In genomic region chr1:149927056-149927534, GRCh38 we compare ENCODE assay signal across 8 cellular contexts. TPM values are rescaled to one million over a fixed set of nuclear protein-coding genes. Genes with fewer than 3 reads are reported as not detected.
DNase-seq lines count a peak whose midpoint lies in the region; ATAC-seq and TF ChIP-seq lines count a peak whose summit lies in the region.

No MANE protein-coding gene starts in this region.

- no peaks in the 10 kb centered on the region for H3K9me3 Mint-ChIP-seq in WTC11
- H3K9me3 Mint-ChIP-seq in stimulated activated naive B cell treated with anti-CD40 and anti-IgM and Interleukin-4, amounts not matched to agents 10 μg/mL and 1 μg/mL and 100 μg/mL, for 72 hours, result no peaks in the 10 kb centered on the region

- POLR2A ChIA-PET in WTC11 (lab: Charles Lee), result no interaction called here

- peak overlapping the region; percentile 100 for H3K4me3 Mint-ChIP-seq in WTC11
- peak overlapping the region; percentile 97 for H3K4me3 Mint-ChIP-seq in stimulated activated naive B cell treated with anti-CD40 and anti-IgM and Interleukin-4, amounts not matched to agents 10 μg/mL and 1 μg/mL and 100 μg/mL, for 72 hours

- no peak for TF ChIP-seq CTCF in WTC11 (IDR thresholded peaks at IDR 0.05)

- peak overlapping the region; percentile 99 for H3K27ac Mint-ChIP-seq in WTC11
- peak overlapping the region; percentile 98 for H3K27ac Mint-ChIP-seq in stimulated activated naive B cell treated with anti-CD40 and anti-IgM and Interleukin-4, amounts not matched to agents 10 μg/mL and 1 μg/mL and 100 μg/mL, for 72 hours

- CTCF ChIA-PET in WTC11 (lab: Charles Lee), result no interaction called here

- peaks cover 24% of the 10 kb centered on the region for H3K4me1 Mint-ChIP-seq in WTC11
- peaks cover 30 to 50% of the 10 kb centered on the region in 2 donors for H3K4me1 Mint-ChIP-seq in stimulated activated naive B cell treated with anti-CD40 and anti-IgM and Interleukin-4, amounts not matched to agents 10 μg/mL and 1 μg/mL and 100 μg/mL, for 72 hours

- DNase-seq in WTC11 (ENCODE audit: low spot score) (no peak), GDM1 (lab: John Stamatoyannopoulos, UW) (no peak), sciatic nerve (ENCODE audit: low spot score) (no peak), NCI-H748 treated with DMSO at 0.1 percent for 48 hours (lab: John Stamatoyannopoulos, UW) (no peak)
- DNase-seq in stimulated activated naive B cell treated with anti-CD40 and anti-IgM and Interleukin-4, amounts not matched to agents 10 μg/mL and 1 μg/mL and 100 μg/mL, for 72 hours, result no peak
- DNase-seq in stimulated activated CD4-positive, alpha-beta T cell treated with anti-CD3 and anti-CD28 coated beads, Interleukin-4, amount 100 ng/mL, for 24 hours, result no peak

- ATAC-seq in HG02884 (IDR thresholded peaks at IDR 0.05; ENCODE audit: unreplicated experiment) (peak; percentile 6), WTC11 (no peak), sciatic nerve (no peak)
- ATAC-seq in stimulated activated naive B cell treated with anti-CD40 and anti-IgM and Interleukin-4, amounts not matched to agents 10 μg/mL and 1 μg/mL and 100 μg/mL, for 72 hours (replicated peaks), result peak in 1 of 2 donors; percentile 0

- intact Hi-C loops in sciatic nerve (cut with DNase I), result no loop called here

- H3K4me3 ChIP-seq in iPS-11a (ENCODE audit: low read depth, low read length), result peak overlapping the region; percentile 92

- peaks cover 45% of the 10 kb centered on the region for H3K36me3 Mint-ChIP-seq in WTC11
- H3K36me3 Mint-ChIP-seq in stimulated activated naive B cell treated with anti-CD40 and anti-IgM and Interleukin-4, amounts not matched to agents 10 μg/mL and 1 μg/mL and 100 μg/mL, for 72 hours, result peaks cover 39 to 54% of the 10 kb centered on the region in 2 donors

- no peaks in the 10 kb centered on the region for H3K27me3 Mint-ChIP-seq in WTC11 (ENCODE audit: low read depth)
- H3K27me3 Mint-ChIP-seq in stimulated activated naive B cell treated with anti-CD40 and anti-IgM and Interleukin-4, amounts not matched to agents 10 μg/mL and 1 μg/mL and 100 μg/mL, for 72 hours, result peaks cover 10 to 11% of the 10 kb centered on the region in 2 donors

TF ChIP-seq in WTC11, 78 proteins besides CTCF, POLR2A, EP300 and RAD21:
- TF ChIP-seq PRDM15 (CRISPR knock-in tag; IDR thresholded peaks at IDR 0.05) (0 out of 2 replicates have a peak, but pooled peaks have one; percentile 5), E2F5 (CRISPR knock-in tag; IDR thresholded peaks at IDR 0.05) (no peak)

RNA-seq across cellular contexts. Expression of gene SF3B4, which starts 0.5 kb away (rescaled TPM):
- total RNA-seq in WTC11 (2021) (83.0 to 90.1 TPM (median 84.7 TPM) in 3 replicates), sciatic nerve (32.7 TPM)

RNA-seq across cellular contexts. Expression of gene SV2A, which starts 9.5 kb away (rescaled TPM):
- 36.5 to 47.1 TPM (median 38.3 TPM) in 3 replicates for total RNA-seq in WTC11 (2021)
- 1.7 TPM for total RNA-seq in sciatic nerve

RNA-seq across cellular contexts. Expression of gene MTMR11, which starts 9.6 kb away (rescaled TPM):
- total RNA-seq in WTC11 (2021), result 7.1 to 7.8 TPM (median 7.5 TPM) in 3 replicates
- total RNA-seq in sciatic nerve, result 16.4 TPM

RNA-seq across cellular contexts. Expression of gene BOLA1, which starts 27.7 kb away (rescaled TPM):
- total RNA-seq in WTC11 (2021), result 15.3 to 19.5 TPM (median 15.4 TPM) in 3 replicates
- 13.7 TPM for total RNA-seq in sciatic nerve

Comparison
In these comparisons a context has a peak if more than half of its experiments do, and no peak if none do; other contexts are left out.
1. RNA of gene SV2A, which starts 9.5 kb away (total RNA-seq): 36.5 to 47.1 TPM in WTC11; 1.7 TPM in sciatic nerve (single experiment); every median in the first group is over 10 times any median in the second.